In genomic region chr18:78564030-78564429, GRCh38 we compare ENCODE assay signal across 37 cellular contexts.
"Had no signal": no experiment of that assay in that cellular context is flagged by ENCODE, and none has a peak within 500 bp of the region (broad histone marks: within the 10 kb centered on the region; RNA-seq: fewer than 3 reads in every experiment).

No MANE protein-coding gene starts in this region.

- H3K36me3 Mint-ChIP-seq: activated CD4-positive, alpha-beta memory T cell treated with anti-CD3 and anti-CD28 coated beads for 36 hours; activated CD8-positive, alpha-beta memory T cell treated with anti-CD3 and anti-CD28 coated beads, Interleukin-2, amount 10 ng/mL, durations not matched to agents 7 days and 5 days; activated naive CD8-positive, alpha-beta T cell treated with anti-CD3 and anti-CD28 coated beads for 36 hours had no signal

- H3K4me1 ChIP-seq: adrenal gland, body of pancreas, breast epithelium had no signal

- H3K27me3 Mint-ChIP-seq: activated B cell treated with CpG ODN at 0.5 μM for 24 hours; activated CD4-positive, alpha-beta T cell treated with anti-CD3 and anti-CD28 coated beads, Interleukin-2, amount 10 ng/mL, durations not matched to agents 24 days and 14 days; activated CD8-positive, alpha-beta memory T cell treated with anti-CD3 and anti-CD28 coated beads, Interleukin-2, amount 10 ng/mL, durations not matched to agents 7 days and 5 days; activated T-helper 17 cell treated with anti-CD3 and anti-CD28 coated beads, Interleukin-2, amount 50 U/mL, for 72 hours had no signal

- H3K27ac ChIP-seq: adrenal gland, body of pancreas, brain microvascular endothelial cell, breast epithelium, VCaP had no signal

- H3K9me3 ChIP-seq: adrenal gland, body of pancreas had no signal

- H3K4me3 Mint-ChIP-seq: activated B cell treated with CpG ODN at 0.5 μM for 24 hours; activated CD4-positive, alpha-beta memory T cell treated with anti-CD3 and anti-CD28 coated beads for 36 hours; activated CD4-positive, alpha-beta T cell treated with anti-CD3 and anti-CD28 coated beads, Interleukin-2, amount 10 ng/mL, durations not matched to agents 24 days and 14 days; activated CD8-positive, alpha-beta memory T cell treated with anti-CD3 and anti-CD28 coated beads, Interleukin-2, amount 10 ng/mL, durations not matched to agents 7 days and 5 days; activated CD8-positive, alpha-beta T cell treated with anti-CD3 and anti-CD28 coated beads for 36 hours; activated naive CD4-positive, alpha-beta T cell treated with anti-CD3 and anti-CD28 coated beads for 36 hours; activated naive CD8-positive, alpha-beta T cell treated with anti-CD3 and anti-CD28 coated beads for 36 hours; activated T-cell treated with anti-CD3 and anti-CD28 coated beads, Interleukin-2, amount 50 U/mL, for 4 hours; activated T-cell treated with anti-CD3 and anti-CD28 coated beads, Interleukin-2, amount 50 U/mL, for 72 hours; activated T-helper 1 cell treated with anti-CD3 and anti-CD28 coated beads, Interleukin-12 subunit alpha, Interleukin-12 subunit beta, Interleukin-2, Interleukin-4 antibody, amounts not matched to agents 30 ng/mL and 10 ng/mL and 1 ng/mL, durations not matched to agents 14 hours and 24 hours and 36 hours; activated T-helper 17 cell treated with anti-CD3 and anti-CD28 coated beads, Interleukin-2, amount 50 U/mL, for 72 hours; T-helper 1 cell treated with Interleukin-12 subunit alpha and Interleukin-12 subunit beta and Interleukin-4 antibody, amounts not matched to agents 30 μg/mL and 1 μg/mL, for 36 hours; T-helper 2 cell treated with Interferon-gamma antibody and Interleukin-4, amounts not matched to agents 5 μg/mL and 100 μg/mL, for 36 hours had no signal

- ATAC-seq: activated CD8-positive, alpha-beta memory T cell treated with anti-CD3 and anti-CD28 coated beads, Interleukin-2, amount 10 ng/mL, durations not matched to agents 7 days and 5 days; activated CD8-positive, alpha-beta T cell treated with anti-CD3 and anti-CD28 coated beads for 36 hours; activated naive CD4-positive, alpha-beta T cell treated with anti-CD3 and anti-CD28 coated beads, Interleukin-2, amount 50 U/mL, for 72 hours; activated T-cell treated with anti-CD3 and anti-CD28 coated beads, Interleukin-2, amount 50 U/mL, for 4 hours; activated T-cell treated with anti-CD3 and anti-CD28 coated beads, Interleukin-2, amount 50 U/mL, for 72 hours; activated T-helper 17 cell treated with anti-CD3 and anti-CD28 coated beads, Interleukin-2, amount 50 U/mL, for 72 hours; body of pancreas had no signal

- FAIRE-seq: astrocyte, TTC549 had no signal

- DNase-seq: activated B cell treated with CpG ODN at 0.5 μM for 24 hours; activated CD4-positive, alpha-beta memory T cell treated with anti-CD3 and anti-CD28 coated beads for 36 hours; activated CD4-positive, alpha-beta T cell treated with anti-CD3 and anti-CD28 coated beads for 4 hours; activated CD4-positive, alpha-beta T cell treated with anti-CD3 and anti-CD28 coated beads, Interleukin-2, amount 10 ng/mL, durations not matched to agents 24 days and 14 days; activated CD4-positive, alpha-beta T cell treated with anti-CD3 and anti-CD28 coated beads, Interleukin-2, amount 50 U/mL, for 1 hour; activated CD4-positive, alpha-beta T cell treated with anti-CD3 and anti-CD28 coated beads, Interleukin-2, amount 50 U/mL, for 4 hours; activated CD4-positive, CD25-positive, alpha-beta regulatory T cell treated with anti-CD3 and anti-CD28 coated beads, Interleukin-2, amount 50 U/mL, for 72 hours; activated CD8-positive, alpha-beta memory T cell treated with anti-CD3 and anti-CD28 coated beads, Interleukin-2, amount 10 ng/mL, durations not matched to agents 7 days and 5 days; activated CD8-positive, alpha-beta T cell treated with anti-CD3 and anti-CD28 coated beads for 36 hours; activated effector memory CD4-positive, alpha-beta T cell treated with anti-CD3 and anti-CD28 coated beads, Interleukin-2, amount 50 U/mL, for 16 hours; activated gamma-delta T cell treated with Interleukin-2 at 50 U/mL for 16 hours; activated naive CD4-positive, alpha-beta T cell; activated naive CD4-positive, alpha-beta T cell treated with anti-CD3 and anti-CD28 coated beads for 36 hours; activated naive CD4-positive, alpha-beta T cell treated with anti-CD3 and anti-CD28 coated beads, Interleukin-2, amount 50 U/mL, for 16 hours; activated naive CD8-positive, alpha-beta T cell treated with anti-CD3 and anti-CD28 coated beads for 36 hours; activated T-cell treated with anti-CD3 and anti-CD28 coated beads for 4 hours; activated T-cell treated with anti-CD3 and anti-CD28 coated beads, Interleukin-2, amount 50 U/mL, for 1 hour; activated T-cell treated with anti-CD3 and anti-CD28 coated beads, Interleukin-2, amount 50 U/mL, for 4 hours; activated T-cell treated with anti-CD3 and anti-CD28 coated beads, Interleukin-2, amount 50 U/mL, for 72 hours; adrenal gland; amniotic stem cell; body of pancreas; brain microvascular endothelial cell; central memory CD4-positive, alpha-beta T cell; SW 1271; T-helper 1 cell; T-helper 2 cell; T-helper 9 cell had no signal

- H3K36me3 ChIP-seq: adrenal gland, brain microvascular endothelial cell, breast epithelium had no signal

- H3K27me3 ChIP-seq: adrenal gland, body of pancreas, brain microvascular endothelial cell had no signal

- H3K4me3 ChIP-seq: adrenal gland, body of pancreas, breast epithelium had no signal

- H3K4me1 Mint-ChIP-seq: activated B cell treated with CpG ODN at 0.5 μM for 24 hours; activated CD4-positive, alpha-beta T cell treated with anti-CD3 and anti-CD28 coated beads, Interleukin-2, amount 10 ng/mL, durations not matched to agents 24 days and 14 days; activated CD8-positive, alpha-beta memory T cell treated with anti-CD3 and anti-CD28 coated beads, Interleukin-2, amount 10 ng/mL, durations not matched to agents 7 days and 5 days; activated naive CD8-positive, alpha-beta T cell treated with anti-CD3 and anti-CD28 coated beads for 36 hours; activated T-helper 17 cell treated with anti-CD3 and anti-CD28 coated beads, Interleukin-2, amount 50 U/mL, for 72 hours had no signal

- H3K27ac Mint-ChIP-seq: activated B cell treated with CpG ODN at 0.5 μM for 24 hours; activated CD4-positive, alpha-beta memory T cell treated with anti-CD3 and anti-CD28 coated beads for 36 hours; activated CD4-positive, alpha-beta T cell treated with anti-CD3 and anti-CD28 coated beads, Interleukin-2, amount 10 ng/mL, durations not matched to agents 24 days and 14 days; activated CD8-positive, alpha-beta memory T cell treated with anti-CD3 and anti-CD28 coated beads, Interleukin-2, amount 10 ng/mL, durations not matched to agents 7 days and 5 days; activated CD8-positive, alpha-beta T cell treated with anti-CD3 and anti-CD28 coated beads for 36 hours; activated naive CD4-positive, alpha-beta T cell treated with anti-CD3 and anti-CD28 coated beads for 36 hours; activated naive CD4-positive, alpha-beta T cell treated with anti-CD3 and anti-CD28 coated beads, Interleukin-2, amount 50 U/mL, for 72 hours; activated naive CD8-positive, alpha-beta T cell treated with anti-CD3 and anti-CD28 coated beads for 36 hours; activated T-cell treated with anti-CD3 and anti-CD28 coated beads, Interleukin-2, amount 50 U/mL, for 72 hours; activated T-helper 1 cell treated with anti-CD3 and anti-CD28 coated beads, Interleukin-12 subunit alpha, Interleukin-12 subunit beta, Interleukin-2, Interleukin-4 antibody, amounts not matched to agents 30 ng/mL and 10 ng/mL and 1 ng/mL, durations not matched to agents 14 hours and 24 hours and 36 hours; activated T-helper 17 cell treated with anti-CD3 and anti-CD28 coated beads, Interleukin-2, amount 50 U/mL, for 72 hours; T-helper 1 cell treated with Interleukin-12 subunit alpha and Interleukin-12 subunit beta and Interleukin-4 antibody, amounts not matched to agents 30 μg/mL and 1 μg/mL, for 36 hours; T-helper 2 cell treated with Interferon-gamma antibody and Interleukin-4, amounts not matched to agents 5 μg/mL and 100 μg/mL, for 36 hours had no signal
